In genomic region chr3:160564949-160565441, GRCh38 we compare ENCODE assay signal across 8 cellular contexts. TPM values are rescaled to one million over a fixed set of nuclear protein-coding genes. Genes with fewer than 3 reads are reported as not detected.
DNase-seq lines count a peak whose midpoint lies in the region; ATAC-seq and TF ChIP-seq lines count a peak whose summit lies in the region.

No MANE protein-coding gene starts in this region.

- H3K36me3 ChIP-seq in DND-41 (ENCODE audit: insufficient read depth, low read length) (peaks cover 10% of the 10 kb centered on the region; the same call in 1 of the 2 replicates), iPS DF 6.9 (ENCODE audit: control insufficient read depth, insufficient read depth, low read length) (0 out of 2 replicates have a peak, but pooled peaks cover 5% of the 10 kb centered on the region)

- in situ Hi-C loops in SK-MEL-5 (cut with HindIII; ENCODE audit: low pct_unique_long_range_greater_than_20kb, low sequenced_read_pairs) (no loop called here), astrocyte of the cerebellum (cut with HindIII; ENCODE audit: low sequenced_read_pairs) (no loop called here)

- H3K9ac ChIP-seq in DND-41 (ENCODE audit: low read depth, low read length), result peak overlapping the region; percentile 85

- H3K27me3 ChIP-seq in DND-41 (ENCODE audit: insufficient read depth, low read length, poor library complexity) (no peaks in the 10 kb centered on the region), iPS DF 6.9 (ENCODE audit: control insufficient read depth, insufficient read depth, low read length) (no peaks in the 10 kb centered on the region)

- peak overlapping the region; percentile 74 for H2AFZ ChIP-seq in DND-41 (ENCODE audit: low read depth, low read length)

- TF ChIP-seq CTCF in DND-41 (IDR thresholded peaks at IDR 0.05; ENCODE audit: borderline replicate concordance, extremely low read depth, low read length, poor library complexity, severe bottlenecking), result no peak
- TF ChIP-seq CTCF in astrocyte of the cerebellum (IDR thresholded peaks at IDR 0.05; ENCODE audit: low read depth, low read length, missing control alignments), result no peak

- peaks cover 62% of the 10 kb centered on the region for H3K79me2 ChIP-seq in DND-41 (ENCODE audit: insufficient read depth, low read length)

- DNase-seq in DND-41 (peak; percentile 67), SK-MEL-5 (ENCODE audit: low read depth, low spot score) (peak; percentile 73), astrocyte of the cerebellum (ENCODE audit: low read depth) (peak; percentile 11), iPS DF 6.9 (ENCODE audit: low read depth, low spot score) (no peak)
- DNase-seq in central memory CD4-positive, alpha-beta T cell, result no peak

- peak; percentile 47 for ATAC-seq in DND-41 (ENCODE audit: insufficient read depth, low read depth)
- peak; percentile 37 for ATAC-seq in GM19463 (IDR thresholded peaks at IDR 0.05; ENCODE audit: unreplicated experiment)
- peak; percentile 17 for ATAC-seq in HG03558 (IDR thresholded peaks at IDR 0.05; ENCODE audit: extremely low read depth, unreplicated experiment)

- no peaks in the 10 kb centered on the region for H3K9me3 ChIP-seq in DND-41 (ENCODE audit: insufficient read depth, low read length, severe bottlenecking)
- H3K9me3 ChIP-seq in iPS DF 6.9 (ENCODE audit: control insufficient read depth, insufficient read depth, low read length), result no peaks in the 10 kb centered on the region

- peaks cover 36% of the 10 kb centered on the region for H4K20me1 ChIP-seq in DND-41 (ENCODE audit: insufficient read depth, low read length)

- peak overlapping the region; percentile 69 to 86; a peak in 3 of 4 replicates for H3K4me3 ChIP-seq in DND-41 (ENCODE audit: low read depth in 1 of 2, low read length in 2 of 2)
- H3K4me3 ChIP-seq in astrocyte of the cerebellum (ENCODE audit: low read depth, low read length), result peak overlapping the region; percentile 73
- peak overlapping the region; percentile 82; the same call in 1 of the 2 replicates for H3K4me3 ChIP-seq in iPS DF 6.9 (ENCODE audit: low read length)
- peak overlapping the region; percentile 42 to 93 (median 66) for H3K4me3 ChIP-seq in skin epidermis

- WGBS in iPS DF 6.9 (ENCODE audit: insufficient coverage, insufficient read length), result no CpG with 5 or more reads among the region's 62 CpGs

- H3K4me1 ChIP-seq in DND-41 (ENCODE audit: insufficient read depth, low read length), result peaks cover 69% of the 10 kb centered on the region
- no peaks in the 10 kb centered on the region for H3K4me1 ChIP-seq in iPS DF 6.9 (ENCODE audit: control insufficient read depth, insufficient read depth, low read length)

- peak overlapping the region; percentile 92; the same call in 1 of the 2 replicates for H3K4me2 ChIP-seq in DND-41 (ENCODE audit: insufficient read depth, low read length)

- peak overlapping the region; percentile 85 for H3K27ac ChIP-seq in DND-41 (ENCODE audit: low read length)
- no peak overlapping the region for H3K27ac ChIP-seq in iPS DF 6.9 (ENCODE audit: low read length)
- peak overlapping the region; percentile 91 to 100 (median 99) for H3K27ac ChIP-seq in skin epidermis

RNA-seq across cellular contexts. Expression of gene KPNA4, which starts 0.4 kb away (rescaled TPM):
- total RNA-seq in SK-MEL-5 (2014; rRNA removed; shearing (Covaris generic)), result 27.2 and 29.8 TPM in 2 replicates
- polyA plus RNA-seq in SK-MEL-5 (2015; cell fraction: cytosol; rRNA removed), result 19.6 and 25.3 TPM in 2 replicates
- 8.0 and 8.5 TPM in 2 replicates for polyA plus RNA-seq in SK-MEL-5 (2015; cell fraction: nucleus; rRNA removed)

Comparison
In these comparisons a context has a peak if more than half of its experiments do, and no peak if none do; other contexts are left out.
1. DNase-seq: peak in DND-41 (single experiment), SK-MEL-5 (single experiment) and astrocyte of the cerebellum (single experiment); none in iPS DF 6.9 (single experiment) and central memory CD4-positive, alpha-beta T cell (single experiment).
2. Peak in every context shown above with its lines, with median percentiles within 50 percentile points of each other: ATAC-seq and H3K4me3 ChIP-seq.